In the genomic region with DNA sequence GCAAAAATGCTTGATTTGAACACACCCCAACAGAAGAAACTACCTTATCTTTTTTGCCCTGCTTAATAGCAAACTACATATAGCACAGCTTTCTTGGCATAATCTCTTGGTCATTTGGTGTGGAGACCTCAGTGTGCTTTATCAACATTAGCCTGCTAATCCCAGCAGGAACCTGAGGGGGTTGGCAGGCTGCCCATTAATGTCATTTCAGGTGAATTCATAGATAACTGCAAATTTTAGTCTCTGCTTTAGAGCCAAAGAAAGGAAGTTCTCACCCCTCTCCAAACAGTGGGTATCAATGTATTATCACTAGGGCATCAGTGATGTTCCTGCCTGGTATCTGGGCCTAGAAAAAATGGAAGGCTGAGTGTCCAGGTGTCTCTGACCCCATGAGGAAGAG, we compare ENCODE assay signal across 14 cellular contexts.
DNase-seq lines count a peak whose midpoint lies in the region; ATAC-seq and TF ChIP-seq lines count a peak whose summit lies in the region.
"Had no signal": no experiment of that assay in that cellular context is flagged by ENCODE, and none has a peak within 500 bp of the region (broad histone marks: within the 10 kb centered on the region; RNA-seq: fewer than 3 reads in every experiment).

No MANE protein-coding gene starts in this region.

- H2BK15ac ChIP-seq in mesendoderm (replicated peaks; ENCODE audit: low read depth) = no peak overlapping the region

- ATAC-seq in HG02885 (IDR thresholded peaks at IDR 0.05; ENCODE audit: poor library complexity, unreplicated experiment) = no peak
- ATAC-seq: PC-3 had no signal

- H3K27me3 ChIP-seq in mesendoderm (ENCODE audit: insufficient read depth, low read length, poor library complexity) = peaks cover 2% of the 10 kb centered on the region
- H3K27me3 ChIP-seq: SJSA1 had no signal

- no peak overlapping the region for H3K23ac ChIP-seq in mesendoderm (ENCODE audit: low read length)

- H3K4me2 ChIP-seq in mesendoderm (ENCODE audit: low read length) = no peak overlapping the region

- CTCF ChIA-PET in HEK293 (lab: Yijun Ruan, JAX) = interaction anchor here (0.6 to 1.9 kb wide), 3 partner anchors 15 to 1244 kb away, joined by 3 to 6 read pairs (median 4); no protein-coding TSS in a partner anchor

- no peak overlapping the region for H3K56ac ChIP-seq in mesendoderm (ENCODE audit: low read length)

- no peak overlapping the region for H2AK5ac ChIP-seq in mesendoderm (ENCODE audit: low read length)

- no peak overlapping the region for H2BK120ac ChIP-seq in mesendoderm (ENCODE audit: low read depth, low read length)

- POLR2A ChIA-PET in HEK293 (lab: Yijun Ruan, JAX) = interaction anchor here (0.5 to 0.6 kb wide), 2 partner anchors 23 to 78 kb away, joined by 3 to 5 read pairs; no protein-coding TSS in a partner anchor

- no peak overlapping the region for H3K4ac ChIP-seq in mesendoderm (ENCODE audit: low read depth, low read length)

- H3K27ac ChIP-seq in HEK293 (ENCODE audit: extremely low read depth, low read depth, low read length) (no peak overlapping the region), mesendoderm (ENCODE audit: low read depth, low read length) (no peak overlapping the region)
- H3K27ac ChIP-seq: SJSA1 had no signal

- H3K9ac ChIP-seq in mesendoderm (ENCODE audit: low read length) = no peak overlapping the region

- no peaks in the 10 kb centered on the region for H3K9me3 ChIP-seq in HEK293 (ENCODE audit: control insufficient read depth, insufficient read depth, low read depth, low read length)
- H3K9me3 ChIP-seq: SJSA1 had no signal

- no peak overlapping the region for H4K5ac ChIP-seq in mesendoderm (ENCODE audit: low read length)

- no peaks in the 10 kb centered on the region for H3K79me1 ChIP-seq in mesendoderm (ENCODE audit: low read length)

- H3K36me3 ChIP-seq in HEK293 (ENCODE audit: control insufficient read depth in 2 of 2, insufficient read depth in 1 of 2, low read length in 2 of 2) = no peaks in the 10 kb centered on the region
- no peaks in the 10 kb centered on the region for H3K36me3 ChIP-seq in mesendoderm (ENCODE audit: control insufficient read depth, insufficient read depth, low read length)
- H3K36me3 ChIP-seq: SJSA1 had no signal

- no peak overlapping the region for H3K4me3 ChIP-seq in HEK293 (ENCODE audit: low read depth, low read length)
- no peak overlapping the region for H3K4me3 ChIP-seq in mesendoderm (ENCODE audit: low read length)
- H3K4me3 ChIP-seq: SJSA1 had no signal

- no peak for TF ChIP-seq CTCF in HEK293 (tag by site-specific recombination; IDR thresholded peaks at IDR 0.05)

- peak; percentile 19 for DNase-seq in COR-L47 (lab: John Stamatoyannopoulos, UW)
- peak; percentile 18 for DNase-seq in NCI-H748 treated with DMSO at 0.1 percent for 48 hours (lab: John Stamatoyannopoulos, UW)
- peak; percentile 34 for DNase-seq in mesendoderm
- DNase-seq in pons (ENCODE audit: low spot score) = no peak
- no peak for DNase-seq in SK-N-DZ (ENCODE audit: low spot score)
- DNase-seq: CD4-positive, alpha-beta memory T cell; Karpas-422; NCI-H1436; NCI-H2029; NCI-H524; PC-3 had no signal

- H3K4me1 ChIP-seq in HEK293 (ENCODE audit: control insufficient read depth, insufficient read depth, low read length) = peaks cover 8% of the 10 kb centered on the region; the same call in 1 of the 2 replicates
- H3K4me1 ChIP-seq in mesendoderm (ENCODE audit: control insufficient read depth, low read depth, low read length) = peaks cover 6% of the 10 kb centered on the region
- H3K4me1 ChIP-seq: SJSA1 had no signal

- no peak overlapping the region for H4K8ac ChIP-seq in mesendoderm (ENCODE audit: low read depth, low read length)

- H2BK5ac ChIP-seq in mesendoderm (ENCODE audit: low read length) = no peak overlapping the region

- no peak overlapping the region for H3K18ac ChIP-seq in mesendoderm (ENCODE audit: low read length)

- no peaks in the 10 kb centered on the region for H3K79me2 ChIP-seq in mesendoderm (ENCODE audit: control insufficient read depth, insufficient read depth, low read length)

TF ChIP-seq in HEK293, 187 proteins besides CTCF, POLR2A, EP300 and RAD21:
- TF ChIP-seq ZSCAN23 (tag by site-specific recombination; IDR thresholded peaks at IDR 0.05) = no peak
- no peak for TF ChIP-seq ZNF138 (tag by site-specific recombination; IDR thresholded peaks at IDR 0.05; ENCODE audit: borderline replicate concordance)
- no peak for TF ChIP-seq ZNF830 (tag by site-specific recombination; IDR thresholded peaks at IDR 0.05; ENCODE audit: low read depth)
- no peak for TF ChIP-seq ZNF624 (tag by site-specific recombination; IDR thresholded peaks at IDR 0.05)
- no peak for TF ChIP-seq ZNF747 (tag by site-specific recombination; IDR thresholded peaks at IDR 0.05)
- no peak for TF ChIP-seq ZFP41 (tag by site-specific recombination; IDR thresholded peaks at IDR 0.05; ENCODE audit: borderline replicate concordance)
- no peak for TF ChIP-seq ZNF266 (tag by site-specific recombination; IDR thresholded peaks at IDR 0.05; ENCODE audit: low read depth)
- TF ChIP-seq ZEB2 (tag by site-specific recombination; IDR thresholded peaks at IDR 0.05) = 0 out of 2 replicates have a peak, but pooled peaks have one; percentile 10
- no peak for TF ChIP-seq ZFP3 (tag by site-specific recombination; IDR thresholded peaks at IDR 0.05; ENCODE audit: low read depth)
- no peak for TF ChIP-seq ZBTB48 (tag by site-specific recombination; IDR thresholded peaks at IDR 0.05)
- TF ChIP-seq FEZF1 (tag by site-specific recombination; IDR thresholded peaks at IDR 0.05) = peak; percentile 22; the same call in 1 of the 2 replicates
- TF ChIP-seq ZNF792 (tag by site-specific recombination; IDR thresholded peaks at IDR 0.05) = no peak
TF ChIP-seq in HEK293: peak in this region for 2.

Comparison
In these comparisons a context has a peak if more than half of its experiments do, and no peak if none do; other contexts are left out.
1. DNase-seq: peak in COR-L47 (single experiment), NCI-H748 treated with DMSO at 0.1 percent for 48 hours (single experiment) and mesendoderm (single experiment); none in pons (single experiment) and SK-N-DZ (single experiment).